ENCODE assay signal across 22 cellular contexts in genomic region chr6:13660893-13661292, GRCh38.
"Had no signal": no experiment of that assay in that cellular context is flagged by ENCODE, and none has a peak within 500 bp of the region (broad histone marks: within the 10 kb centered on the region; RNA-seq: fewer than 3 reads in every experiment).

No MANE protein-coding gene starts in this region.

- H3K27me3 Mint-ChIP-seq: activated CD4-positive, alpha-beta T cell treated with anti-CD3 and anti-CD28 coated beads for 36 hours; memory B cell had no signal

- H3K36me3 Mint-ChIP-seq: activated naive CD4-positive, alpha-beta T cell treated with anti-CD3 and anti-CD28 coated beads, Interleukin-2, amount 50 U/mL, for 72 hours; WTC11 had no signal

- H3K4me3 ChIP-seq: body of pancreas, gastrocnemius medialis, heart left ventricle, psoas muscle, SK-N-MC, smooth muscle cell, testis, upper lobe of right lung had no signal

- DNase-seq: activated CD4-positive, alpha-beta T cell treated with anti-CD3 and anti-CD28 coated beads for 36 hours; activated CD4-positive, alpha-beta T cell treated with anti-CD3 and anti-CD28 coated beads, Interleukin-2, amount 50 U/mL, for 48 hours; activated effector memory CD4-positive, alpha-beta T cell treated with anti-CD3 and anti-CD28 coated beads, Interleukin-2, amount 50 U/mL, for 16 hours; activated T-cell treated with anti-CD3 and anti-CD28 coated beads for 4 hours; amniotic stem cell; body of pancreas; cortex of kidney; erythroblast; gastrocnemius medialis; heart left ventricle; kidney; psoas muscle; stimulated activated CD4-positive, alpha-beta T cell treated with anti-CD3 and anti-CD28 coated beads, Interleukin-4, amount 100 ng/mL, for 1 hour; testis; upper lobe of right lung had no signal

- H3K27ac Mint-ChIP-seq: activated CD4-positive, alpha-beta T cell treated with anti-CD3 and anti-CD28 coated beads for 36 hours; activated naive CD4-positive, alpha-beta T cell treated with anti-CD3 and anti-CD28 coated beads, Interleukin-2, amount 50 U/mL, for 72 hours; T-helper 2 cell treated with Interferon-gamma antibody and Interleukin-4, amounts not matched to agents 5 μg/mL and 100 μg/mL, for 36 hours had no signal

- H3K27ac ChIP-seq: body of pancreas, gastrocnemius medialis, heart left ventricle, psoas muscle, SK-N-MC, testis, upper lobe of right lung had no signal

- H3K9me3 Mint-ChIP-seq: activated naive CD4-positive, alpha-beta T cell treated with anti-CD3 and anti-CD28 coated beads, Interleukin-2, amount 50 U/mL, for 72 hours; memory B cell; T-helper 2 cell treated with Interferon-gamma antibody and Interleukin-4, amounts not matched to agents 5 μg/mL and 100 μg/mL, for 36 hours; WTC11 had no signal

- H3K9me3 ChIP-seq: body of pancreas, gastrocnemius medialis, heart left ventricle, psoas muscle, testis, upper lobe of right lung had no signal

- H3K36me3 ChIP-seq: gastrocnemius medialis, upper lobe of right lung had no signal

- H3K27me3 ChIP-seq: body of pancreas, gastrocnemius medialis, heart left ventricle, testis, upper lobe of right lung had no signal

- ATAC-seq: activated CD4-positive, alpha-beta T cell treated with anti-CD3 and anti-CD28 coated beads for 36 hours; activated naive CD4-positive, alpha-beta T cell treated with anti-CD3 and anti-CD28 coated beads, Interleukin-2, amount 50 U/mL, for 72 hours; body of pancreas; gastrocnemius medialis; sciatic nerve; upper lobe of right lung; WTC11 had no signal

- H3K4me3 Mint-ChIP-seq: activated CD4-positive, alpha-beta T cell treated with anti-CD3 and anti-CD28 coated beads for 36 hours; memory B cell; T-helper 2 cell treated with Interferon-gamma antibody and Interleukin-4, amounts not matched to agents 5 μg/mL and 100 μg/mL, for 36 hours; WTC11 had no signal
